ENCODE assay signal across 14 cellular contexts in the genomic region with DNA sequence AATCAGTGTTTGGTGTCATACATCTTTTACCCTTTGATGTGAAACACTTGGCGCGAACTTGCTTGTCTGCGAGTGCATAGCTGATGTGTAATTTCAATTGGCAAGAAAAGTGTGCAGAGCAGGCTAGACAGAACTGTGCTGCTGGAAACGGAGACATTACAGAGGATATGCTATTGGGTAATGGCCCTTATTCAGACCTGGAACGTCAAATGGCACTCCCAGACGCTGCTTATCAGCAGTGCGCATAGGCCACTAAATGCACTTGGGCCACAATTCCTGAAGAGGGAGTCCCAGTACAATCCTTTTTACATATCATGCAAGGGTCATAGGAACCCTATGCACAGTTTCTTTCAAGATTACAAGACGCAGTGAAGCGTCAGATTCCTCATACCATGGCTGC. TPM values are rescaled to one million over a fixed set of nuclear protein-coding genes. Genes with fewer than 3 reads are reported as not detected.
DNase-seq lines count a peak whose midpoint lies in the region; ATAC-seq, FAIRE-seq and TF ChIP-seq lines count a peak whose summit lies in the region.
"Had no signal": no experiment of that assay in that cellular context is flagged by ENCODE, and none has a peak within 500 bp of the region (broad histone marks: within the 10 kb centered on the region; RNA-seq: fewer than 3 reads in every experiment).

No MANE protein-coding gene starts in this region.

- no peak overlapping the region for H2AFZ ChIP-seq in HepG2 (ENCODE audit: low read length)

- peak; percentile 43 for FAIRE-seq in HepG2 (lab: Jason Lieb, UNC)
- no peak for FAIRE-seq in bronchial epithelial cell (lab: Jason Lieb, UNC)
- FAIRE-seq: islet of Langerhans had no signal

- TF ChIP-seq CTCF in HepG2 (CRISPR knock-in tag; IDR thresholded peaks at IDR 0.05) = peak; percentile 68
- peak in 2 of 4 donors; percentile 6 to 27 for TF ChIP-seq CTCF in right lobe of liver (IDR thresholded peaks at IDR 0.05)
- peak; percentile 3 for TF ChIP-seq CTCF in bronchial epithelial cell (IDR thresholded peaks at IDR 0.05; ENCODE audit: insufficient read depth, low read length, severe bottlenecking)
- no peak for TF ChIP-seq CTCF in heart left ventricle (IDR thresholded peaks at IDR 0.05)

- POLR2A ChIA-PET in HepG2 (lab: Yijun Ruan, JAX) = no interaction called here

- H3K4me3 ChIP-seq in HepG2 (replicated peaks in 1 of 3; ENCODE audit: insufficient read depth in 1 of 3, low read depth in 2 of 3, low read length in 3 of 3) (no peak overlapping the region), right lobe of liver (no peak overlapping the region), bronchial epithelial cell (ENCODE audit: low read depth, low read length) (no peak overlapping the region), heart left ventricle (no peak overlapping the region)
- H3K4me3 ChIP-seq: testis had no signal

- in situ Hi-C loops in HepG2 (cut with HindIII; ENCODE audit: extremely low pct_ligation_motif_present, low pct_unique_long_range_greater_than_20kb) = loop anchor here (10.0 kb wide), 1 partner anchor 502 kb away; no protein-coding TSS in a partner anchor

- CTCF ChIA-PET in HepG2 (lab: Yijun Ruan, JAX; ENCODE audit: low intra/inter-chr PET ratio, low total read pairs) = no interaction called here

- H3K4me1 ChIP-seq in HepG2 (ENCODE audit: insufficient read depth, low read length) = peaks cover 60% of the 10 kb centered on the region
- H3K4me1 ChIP-seq in right lobe of liver = peaks cover 0 to 26% (median 9%) of the 10 kb centered on the region in 4 donors
- no peaks in the 10 kb centered on the region for H3K4me1 ChIP-seq in heart left ventricle
- H3K4me1 ChIP-seq: testis had no signal

- ATAC-seq in HepG2 = no peak
- ATAC-seq in right lobe of liver = no peak
- no peak for ATAC-seq in Right ventricle myocardium inferior
- no peak for ATAC-seq in heart left ventricle
- ATAC-seq in HG02623 (IDR thresholded peaks at IDR 0.05; ENCODE audit: unreplicated experiment) = no peak

- no peaks in the 10 kb centered on the region for H4K20me1 ChIP-seq in HepG2 (ENCODE audit: insufficient read depth, low read length)

- no peaks in the 10 kb centered on the region for H3K9me3 ChIP-seq in HepG2 (ENCODE audit: low read length)
- no peaks in the 10 kb centered on the region for H3K9me3 ChIP-seq in right lobe of liver
- no peaks in the 10 kb centered on the region for H3K9me3 ChIP-seq in heart left ventricle
- H3K9me3 ChIP-seq: testis had no signal

- H3K27me3 ChIP-seq in HepG2 (ENCODE audit: control insufficient read depth in 1 of 2, insufficient read depth in 2 of 2, low read length in 2 of 2) (no peaks in the 10 kb centered on the region), right lobe of liver (no peaks in the 10 kb centered on the region), bronchial epithelial cell (ENCODE audit: control insufficient read depth, insufficient read depth, low read length) (peaks cover 2% of the 10 kb centered on the region), heart left ventricle (peaks cover 0 to 37% (median 8%) of the 10 kb centered on the region in 9 donors)
- H3K27me3 ChIP-seq: testis had no signal

- WGBS in HepG2 (ENCODE audit: low lambda C conversion rate) = 55% methylated on average over 9 of the region's 9 CpGs
- WGBS in right lobe of liver (ENCODE audit: insufficient coverage, low coverage, low lambda C conversion rate, missing lambda C conversion rate) = 63% methylated on average over 9 of the region's 9 CpGs
- 76 to 82% (median 77%) methylated on average over 9 of the region's 9 CpGs for WGBS in heart left ventricle, 4 donors

- H3K79me2 ChIP-seq in HepG2 (ENCODE audit: insufficient read depth, low read length) = no peaks in the 10 kb centered on the region

- no TSS peak for BruUV-seq in HepG2 (replicated peaks; lab: Mats Ljungman, UMichigan)

- no peak overlapping the region for H3K27ac ChIP-seq in HepG2 (ENCODE audit: extremely low read length, insufficient read depth, low read length)
- no peak overlapping the region for H3K27ac ChIP-seq in right lobe of liver
- H3K27ac ChIP-seq in heart left ventricle = no peak overlapping the region
- H3K27ac ChIP-seq: testis had no signal

- H3K9ac ChIP-seq in HepG2 (ENCODE audit: insufficient read depth, low read depth, low read length) = no peak overlapping the region

- peak; percentile 47; the same call in 1 of the 2 replicates for TF ChIP-seq RAD21 in HepG2 (CRISPR knock-in tag; IDR thresholded peaks at IDR 0.05)

- intact Hi-C loops in HepG2 (cut with micrococcal nuclease; ENCODE audit: unreplicated experiment) (loop anchor here (1.0 to 10.0 kb wide), 2 partner anchors 72 to 81 kb away; no protein-coding TSS in a partner anchor), right lobe of liver (cut with DNase I) (no loop called here), Right ventricle myocardium inferior (cut with DNase I) (loop anchor here (10.0 kb wide), 1 partner anchor 502 kb away; no protein-coding TSS in a partner anchor), heart left ventricle (cut with DNase I) (loop anchor here in 3 of 10 donors (10.0 kb wide), 2 partner anchors 502 to 1002 kb away; no protein-coding TSS in a partner anchor)

- H3K36me3 ChIP-seq in HepG2 (replicated peaks in 1 of 2; ENCODE audit: control insufficient read depth in 1 of 2, insufficient read depth in 2 of 2, low read length in 2 of 2) (no peaks in the 10 kb centered on the region), right lobe of liver (no peaks in the 10 kb centered on the region), bronchial epithelial cell (ENCODE audit: control insufficient read depth, insufficient read depth, low read length) (no peaks in the 10 kb centered on the region), heart left ventricle (no peaks in the 10 kb centered on the region)

- peak overlapping the region; percentile 72 for H3K4me2 ChIP-seq in HepG2 (ENCODE audit: low read depth, low read length)

- no peak for TF ChIP-seq EP300 in HepG2 (IDR thresholded peaks at IDR 0.05; ENCODE audit: low read depth in 2 of 2, low read length in 2 of 2)
- no peak for TF ChIP-seq EP300 in HepG2 (CRISPR knock-in tag; IDR thresholded peaks at IDR 0.05; ENCODE audit: borderline replicate concordance)

- peak; percentile 43 for DNase-seq in HepG2 (ENCODE audit: low spot score)
- no peak for DNase-seq in right lobe of liver
- peak; percentile 60 for DNase-seq in NCI-H460 (ENCODE audit: extremely low read depth, low read depth)
- no peak for DNase-seq in bronchial epithelial cell (ENCODE audit: low read depth)
- no peak for DNase-seq in Right ventricle myocardium inferior (ENCODE audit: missing footprints)
- no peak for DNase-seq in heart left ventricle
- DNase-seq in occipital lobe (lab: John Stamatoyannopoulos, UW) = no peak
- DNase-seq: activated T-cell treated with anti-CD3 and anti-CD28 coated beads, Interleukin-2, amount 50 U/mL, for 1 hour; DMS79; testis had no signal

- TF ChIP-seq POLR2A in HepG2 (IDR thresholded peaks at IDR 0.05; ENCODE audit: insufficient read depth in 1 of 2, low read depth in 2 of 2, low read length in 2 of 2) (no peak), right lobe of liver (IDR thresholded peaks at IDR 0.05) (no peak), heart left ventricle (IDR thresholded peaks at IDR 0.05) (no peak)

RNA-seq across cellular contexts. Expression of a gene that starts 15.7 kb away (rescaled TPM):
- total RNA-seq in HepG2 (2016; rRNA removed; fragmentation: Illumina TruSeq; extraction: Trizol) (not detected in 2 replicates), right lobe of liver (100 to 1,000 TPM in 3 of 6 experiments, 10 to 100 TPM in 3; 61.5 to 260 (median 105) TPM), bronchial epithelial cell (not detected in 2 replicates), Right ventricle myocardium inferior (not detected), heart left ventricle (not detected), occipital lobe (not detected)
- total RNA-seq in HepG2 (2016; cell fraction: cytosol; rRNA removed; fragmentation: Illumina TruSeq; extraction: Trizol; ENCODE audit: low read depth) = not detected in 2 replicates
- total RNA-seq in HepG2 (2016; cell fraction: insoluble cytoplasmic fraction; rRNA removed; fragmentation: Illumina TruSeq; extraction: Trizol) = not detected in 2 replicates
- total RNA-seq in HepG2 (2016; cell fraction: membrane; rRNA removed; fragmentation: Illumina TruSeq; extraction: Trizol) = not detected in 2 replicates
- not detected in 2 replicates for total RNA-seq in HepG2 (2016; cell fraction: nucleus; rRNA removed; fragmentation: Illumina TruSeq; extraction: Trizol)
- polyA plus RNA-seq in HepG2 (2011; rRNA removed) (0.17 and 0.18 TPM in 2 replicates), heart left ventricle (not detected)
- polyA plus RNA-seq in HepG2 (2011; cell fraction: cytosol; rRNA removed) = 0.09 and 0.22 TPM in 2 replicates
- 0.16 TPM in 1 of 2 replicates, not detected in the other for polyA plus RNA-seq in HepG2 (2011; cell fraction: nucleus; rRNA removed)
- 0.12 and 0.30 TPM in 2 replicates for polyA plus RNA-seq in HepG2 (2012)
- polyA plus RNA-seq in HepG2 (2016; cell fraction: cytosol; fragmentation: Illumina TruSeq; extraction: Trizol; ENCODE audit: low read depth) = not detected in 2 replicates
- not detected in 2 replicates for polyA plus RNA-seq in HepG2 (2016; cell fraction: insoluble cytoplasmic fraction; fragmentation: Illumina TruSeq; extraction: Trizol; ENCODE audit: low read depth)
- polyA plus RNA-seq in HepG2 (2016; cell fraction: membrane; fragmentation: Illumina TruSeq; extraction: Trizol; ENCODE audit: low read depth) = not detected in 2 replicates
- not detected in 2 replicates for polyA plus RNA-seq in HepG2 (2016; cell fraction: nucleus; fragmentation: Illumina TruSeq; extraction: Trizol; ENCODE audit: insufficient read depth, low read depth)
- not detected in 2 replicates for polyA minus RNA-seq in HepG2 (2011; rRNA and poly(A)+ RNA removed; ENCODE audit: low replicate concordance)
- not detected in 2 replicates for polyA minus RNA-seq in HepG2 (2011; cell fraction: cytosol; rRNA and poly(A)+ RNA removed)
- polyA minus RNA-seq in HepG2 (2011; cell fraction: nucleus; rRNA and poly(A)+ RNA removed) = not detected in 2 replicates
- 0.17 TPM in 1 of 2 replicates, not detected in the other for total RNA-seq in NCI-H460 (2014; rRNA removed; shearing (Covaris generic))
- polyA plus RNA-seq in NCI-H460 (2014; cell fraction: nucleus; rRNA removed) = not detected in 2 replicates
- total RNA-seq: progenitor cell of endocrine pancreas; T-helper 1 cell treated with Interleukin-12 subunit alpha and Interleukin-12 subunit beta and Interleukin-4 antibody, amounts not matched to agents 30 ng/mL and 1 ng/mL, for 36 hours; testis had no signal

RNA-seq across cellular contexts. Expression of a gene that starts 45.8 kb away (rescaled TPM):
- 277 and 333 TPM in 2 replicates for total RNA-seq in HepG2 (2016; rRNA removed; fragmentation: Illumina TruSeq; extraction: Trizol)
- total RNA-seq in HepG2 (2016; cell fraction: cytosol; rRNA removed; fragmentation: Illumina TruSeq; extraction: Trizol; ENCODE audit: low read depth) = 66.7 and 68.4 TPM in 2 replicates
- total RNA-seq in HepG2 (2016; cell fraction: insoluble cytoplasmic fraction; rRNA removed; fragmentation: Illumina TruSeq; extraction: Trizol) = 277 and 309 TPM in 2 replicates
- 68.2 and 70.5 TPM in 2 replicates for total RNA-seq in HepG2 (2016; cell fraction: membrane; rRNA removed; fragmentation: Illumina TruSeq; extraction: Trizol)
- total RNA-seq in HepG2 (2016; cell fraction: nucleus; rRNA removed; fragmentation: Illumina TruSeq; extraction: Trizol) = 278 and 311 TPM in 2 replicates
- 189 and 218 TPM in 2 replicates for polyA plus RNA-seq in HepG2 (2011; rRNA removed)
- polyA plus RNA-seq in HepG2 (2011; cell fraction: cytosol; rRNA removed) = 169 and 242 TPM in 2 replicates
- polyA plus RNA-seq in HepG2 (2011; cell fraction: nucleus; rRNA removed) = 586 and 686 TPM in 2 replicates
- 376 and 529 TPM in 2 replicates for polyA plus RNA-seq in HepG2 (2012)
- 22.7 and 25.6 TPM in 2 replicates for polyA plus RNA-seq in HepG2 (2016; cell fraction: cytosol; fragmentation: Illumina TruSeq; extraction: Trizol; ENCODE audit: low read depth)
- 415 and 444 TPM in 2 replicates for polyA plus RNA-seq in HepG2 (2016; cell fraction: insoluble cytoplasmic fraction; fragmentation: Illumina TruSeq; extraction: Trizol; ENCODE audit: low read depth)
- polyA plus RNA-seq in HepG2 (2016; cell fraction: membrane; fragmentation: Illumina TruSeq; extraction: Trizol; ENCODE audit: low read depth) = 45.5 and 47.3 TPM in 2 replicates
- polyA plus RNA-seq in HepG2 (2016; cell fraction: nucleus; fragmentation: Illumina TruSeq; extraction: Trizol; ENCODE audit: insufficient read depth, low read depth) = 410 and 415 TPM in 2 replicates
- polyA minus RNA-seq in HepG2 (2011; rRNA and poly(A)+ RNA removed; ENCODE audit: low replicate concordance) = 99.8 and 128 TPM in 2 replicates
- 61.5 and 65.7 TPM in 2 replicates for polyA minus RNA-seq in HepG2 (2011; cell fraction: cytosol; rRNA and poly(A)+ RNA removed)
- polyA minus RNA-seq in HepG2 (2011; cell fraction: nucleus; rRNA and poly(A)+ RNA removed) = 704 and 755 TPM in 2 replicates
- total RNA-seq in right lobe of liver = 100 to 1,000 TPM in 4 of 6 experiments, 10 to 100 TPM in 2; 82.3 to 204 (median 126) TPM
- 118 and 166 TPM in 2 replicates for total RNA-seq in NCI-H460 (2014; rRNA removed; shearing (Covaris generic))
- 621 and 936 TPM in 2 replicates for polyA plus RNA-seq in NCI-H460 (2014; cell fraction: nucleus; rRNA removed)
- total RNA-seq in bronchial epithelial cell = 126 and 181 TPM in 2 replicates
- total RNA-seq in Right ventricle myocardium inferior = 120 TPM
- 100 to 1,000 TPM in 7 of 9 donors, 10 to 100 TPM in 2; 63.8 to 197 (median 176) TPM for total RNA-seq in heart left ventricle
- 100 to 1,000 TPM; 157 to 186 TPM for polyA plus RNA-seq in heart left ventricle
- 118 TPM for total RNA-seq in occipital lobe

Comparison
In these comparisons a context has a peak if more than half of its experiments do, and no peak if none do; other contexts are left out.
1. DNase-seq: peak in HepG2 (single experiment) and NCI-H460 (single experiment); none in right lobe of liver (0 of 3), bronchial epithelial cell (single experiment), Right ventricle myocardium inferior (single experiment), heart left ventricle (0 of 5) and occipital lobe (single experiment).
2. RNA of a gene that starts 15.7 kb away (total RNA-seq): 61.5 to 260 TPM in right lobe of liver; not detected in HepG2, 0.17 TPM in NCI-H460, not detected in bronchial epithelial cell, not detected in Right ventricle myocardium inferior (single experiment), not detected in heart left ventricle and not detected in occipital lobe (single experiment); every median in the first group is over 10 times any median in the second.
3. intact Hi-C loops: an anchor here in HepG2 (1.0 to 10.0 kb wide) and Right ventricle myocardium inferior (10.0 kb wide); none called in right lobe of liver.
4. CTCF ChIP-seq: peak in HepG2 (single experiment) and bronchial epithelial cell (single experiment); none in heart left ventricle (0 of 12).